In the genomic region with DNA sequence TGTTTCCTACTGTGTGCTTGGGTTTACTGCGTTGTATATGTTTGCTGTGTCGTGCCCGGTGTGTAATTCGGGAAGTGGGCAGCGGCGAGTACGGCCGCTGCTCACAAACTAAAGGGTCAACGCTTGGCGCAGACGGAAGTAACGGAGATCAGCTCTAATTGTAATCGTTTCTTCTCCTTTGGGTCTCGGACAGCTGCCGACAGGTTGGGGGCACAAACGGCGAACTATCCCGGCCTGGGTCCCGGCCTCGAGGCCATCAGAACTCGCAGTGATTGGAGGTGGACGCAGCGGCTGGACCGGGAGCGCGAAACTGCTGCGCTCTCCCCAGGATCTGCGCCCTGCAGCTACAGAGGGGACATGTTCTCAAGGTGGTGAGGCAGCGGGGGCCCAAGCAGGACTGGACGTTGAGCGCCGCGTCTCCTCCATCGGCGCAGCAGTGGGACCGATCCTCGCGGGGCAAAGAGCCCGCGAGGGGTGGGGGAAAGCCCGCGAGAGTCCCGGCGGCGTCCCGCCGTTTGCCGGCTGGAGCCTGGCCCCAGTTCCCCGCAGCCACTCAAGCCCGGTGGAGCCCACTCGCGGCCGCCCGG, we compare ENCODE assay signal across 10 cellular contexts.
A peak's percentile ranks its signal among the peaks of the same experiment; 100 is the strongest.
DNase-seq lines count a peak whose midpoint lies in the region; ATAC-seq and TF ChIP-seq lines count a peak whose summit lies in the region.
"Had no signal": no experiment of that assay in that cellular context is flagged by ENCODE, and none has a peak within 500 bp of the region (broad histone marks: within the 10 kb centered on the region; RNA-seq: fewer than 3 reads in every experiment).

No MANE protein-coding gene starts in this region.

- TF ChIP-seq CTCF in astrocyte of the spinal cord (IDR thresholded peaks at IDR 0.05; ENCODE audit: low read depth, low read length), result no peak

- in situ Hi-C loops in astrocyte of the spinal cord (cut with HindIII; ENCODE audit: low sequenced_read_pairs), result no loop called here

- no peak overlapping the region for H3K4me3 Mint-ChIP-seq in T-helper 1 cell treated with Interleukin-12 subunit alpha and Interleukin-12 subunit beta and Interleukin-4 antibody, amounts not matched to agents 30 μg/mL and 1 μg/mL, for 36 hours
- peak overlapping the region; percentile 14 to 65 for H3K4me3 Mint-ChIP-seq in stimulated activated naive CD8-positive, alpha-beta T cell treated with anti-CD3 and anti-CD28 coated beads, Interleukin-15, amount 100 ng/mL, for 72 hours

- H3K27me3 ChIP-seq in layer of hippocampus (ENCODE audit: control insufficient read depth, insufficient read depth, low read length), result peaks cover 3% of the 10 kb centered on the region

- peaks cover 1% of the 10 kb centered on the region for H3K4me1 Mint-ChIP-seq in T-helper 1 cell treated with Interleukin-12 subunit alpha and Interleukin-12 subunit beta and Interleukin-4 antibody, amounts not matched to agents 30 μg/mL and 1 μg/mL, for 36 hours (ENCODE audit: low read depth)
- H3K4me1 Mint-ChIP-seq in stimulated activated naive CD8-positive, alpha-beta T cell treated with anti-CD3 and anti-CD28 coated beads, Interleukin-15, amount 100 ng/mL, for 72 hours, result peaks cover 31% of the 10 kb centered on the region

- H3K27me3 Mint-ChIP-seq in T-helper 1 cell treated with Interleukin-12 subunit alpha and Interleukin-12 subunit beta and Interleukin-4 antibody, amounts not matched to agents 30 μg/mL and 1 μg/mL, for 36 hours (ENCODE audit: low read depth), result peaks cover 68% of the 10 kb centered on the region
- H3K27me3 Mint-ChIP-seq in stimulated activated naive CD8-positive, alpha-beta T cell treated with anti-CD3 and anti-CD28 coated beads, Interleukin-15, amount 100 ng/mL, for 72 hours, result peaks cover 91% of the 10 kb centered on the region

- peaks cover 2% of the 10 kb centered on the region for H3K36me3 Mint-ChIP-seq in T-helper 1 cell treated with Interleukin-12 subunit alpha and Interleukin-12 subunit beta and Interleukin-4 antibody, amounts not matched to agents 30 μg/mL and 1 μg/mL, for 36 hours (ENCODE audit: low read depth)

- H3K27ac ChIP-seq in layer of hippocampus (ENCODE audit: low read depth, low read length), result peak overlapping the region; percentile 31

- DNase-seq in T-helper 1 cell, result no peak
- no peak for DNase-seq in astrocyte of the spinal cord (ENCODE audit: low read depth, low spot score)
- no peak for DNase-seq in stimulated activated naive CD8-positive, alpha-beta T cell treated with anti-CD3 and anti-CD28 coated beads, Interleukin-15, amount 100 ng/mL, for 72 hours
- DNase-seq in foreskin melanocyte, result no peak
- no peak for DNase-seq in NOMO-1 treated with dmso at 0.1 percent for 144 hours (lab: John Stamatoyannopoulos, UW; ENCODE audit: unreplicated experiment)
- DNase-seq: 8988T had no signal

- ATAC-seq in stimulated activated naive CD8-positive, alpha-beta T cell treated with anti-CD3 and anti-CD28 coated beads, Interleukin-15, amount 100 ng/mL, for 72 hours, result peak; percentile 5
- ATAC-seq in GM19395 (IDR thresholded peaks at IDR 0.05; ENCODE audit: unreplicated experiment), result no peak

- peak overlapping the region; percentile 42 for H3K27ac Mint-ChIP-seq in T-helper 1 cell treated with Interleukin-12 subunit alpha and Interleukin-12 subunit beta and Interleukin-4 antibody, amounts not matched to agents 30 μg/mL and 1 μg/mL, for 36 hours
- no peak overlapping the region for H3K27ac Mint-ChIP-seq in stimulated activated naive CD8-positive, alpha-beta T cell treated with anti-CD3 and anti-CD28 coated beads, Interleukin-15, amount 100 ng/mL, for 72 hours
- H3K27ac Mint-ChIP-seq: activated naive CD4-positive, alpha-beta T cell treated with anti-CD3 and anti-CD28 coated beads, Interleukin-2, amount 50 U/mL, for 72 hours had no signal

- peak overlapping the region; percentile 52 for H3K4me3 ChIP-seq in astrocyte of the spinal cord (ENCODE audit: low read depth, low read length)

- H3K9me3 Mint-ChIP-seq in T-helper 1 cell treated with Interleukin-12 subunit alpha and Interleukin-12 subunit beta and Interleukin-4 antibody, amounts not matched to agents 30 μg/mL and 1 μg/mL, for 36 hours, result no peaks in the 10 kb centered on the region
- H3K9me3 Mint-ChIP-seq in stimulated activated naive CD8-positive, alpha-beta T cell treated with anti-CD3 and anti-CD28 coated beads, Interleukin-15, amount 100 ng/mL, for 72 hours, result no peaks in the 10 kb centered on the region
